Comparison of ENCODE assay signal across 24 cellular contexts in the genomic region with DNA sequence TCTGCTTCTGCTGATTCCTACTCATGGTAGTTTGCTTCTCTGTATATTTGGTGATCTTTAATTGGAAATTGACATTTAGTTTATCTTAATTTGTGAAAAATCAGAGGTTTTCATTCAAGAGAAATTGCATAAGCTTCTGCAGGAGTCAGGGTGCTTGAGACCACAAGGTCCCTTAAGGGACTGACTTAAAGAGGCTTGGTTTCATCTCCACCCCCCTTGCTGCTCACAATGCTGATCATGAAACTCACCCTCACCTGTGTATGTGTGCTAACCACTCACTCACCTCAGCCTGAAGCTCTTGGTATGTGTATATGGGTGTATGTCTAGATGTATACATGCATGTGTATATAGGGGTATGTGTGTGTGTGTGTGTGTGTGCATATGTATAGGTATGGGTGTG.
DNase-seq lines count a peak whose midpoint lies in the region; ATAC-seq, FAIRE-seq and TF ChIP-seq lines count a peak whose summit lies in the region.
"Had no signal": no experiment of that assay in that cellular context is flagged by ENCODE, and none has a peak within 500 bp of the region (broad histone marks: within the 10 kb centered on the region; RNA-seq: fewer than 3 reads in every experiment).

No MANE protein-coding gene starts in this region.

- no peak for DNase-seq in D721Med (ENCODE audit: insufficient read length, low spot score)
- no peak for DNase-seq in activated CD4-positive, alpha-beta T cell treated with anti-CD3 and anti-CD28 coated beads, Interleukin-2, amount 50 U/mL, for 1 hour
- DNase-seq in T1000 (lab: John Stamatoyannopoulos, UW): no peak
- DNase-seq in SHP77 treated with DMSO at 0.1 percent for 48 hours (lab: John Stamatoyannopoulos, UW): no peak
- no peak for DNase-seq in RPMI8226
- DNase-seq: CD4-positive, CD25-positive, alpha-beta regulatory T cell; DMS53; H9; KBM-7; MV-4-11; NCI-H1105; NCI-H1436 treated with DMSO at 0.1 percent for 48 hours; NCI-H1930; NCI-H446; NCI-H526; SIG-M5; T-helper 9 cell had no signal

- no peak for TF ChIP-seq CTCF in D721Med (IDR thresholded peaks at IDR 0.05; ENCODE audit: insufficient read depth, missing control alignments)

- ATAC-seq in GM18499 (IDR thresholded peaks at IDR 0.05; ENCODE audit: insufficient read depth, unreplicated experiment): peak; percentile 81
- peak; percentile 78 for ATAC-seq in GM21360 (IDR thresholded peaks at IDR 0.05; ENCODE audit: unreplicated experiment)
- peak; percentile 74 for ATAC-seq in HG03565 (IDR thresholded peaks at IDR 0.05; ENCODE audit: unreplicated experiment)
- ATAC-seq: GM23338 had no signal

- peak; percentile 16 for FAIRE-seq in D721Med (lab: Jason Lieb, UNC)
- FAIRE-seq: G401.6, GM12892, GM19239 had no signal
